ENCODE assay signal across 28 cellular contexts in the genomic region with DNA sequence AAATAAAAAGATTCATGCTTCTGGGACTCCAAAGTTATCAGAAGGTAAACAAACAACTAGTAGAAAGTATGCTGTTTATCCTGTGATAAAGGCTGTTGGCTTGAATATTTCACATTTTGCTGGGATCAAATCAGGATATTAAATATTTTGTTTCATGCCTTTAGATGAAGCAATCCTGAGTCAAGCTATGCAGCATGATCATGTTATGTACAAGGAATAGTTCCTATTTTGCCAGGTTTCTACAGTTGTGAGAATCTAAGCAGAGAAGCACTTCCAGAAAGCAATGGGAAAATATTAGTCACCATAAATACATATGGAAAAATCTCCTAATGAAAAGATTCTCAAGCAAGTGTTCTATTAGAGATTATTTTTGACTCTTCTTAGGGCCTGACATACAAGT.
"Had no signal": no experiment of that assay in that cellular context is flagged by ENCODE, and none has a peak within 500 bp of the region (broad histone marks: within the 10 kb centered on the region; RNA-seq: fewer than 3 reads in every experiment).

No MANE protein-coding gene starts in this region.

- H3K4me3 Mint-ChIP-seq: activated B cell treated with CpG ODN at 0.5 μM for 24 hours; activated CD8-positive, alpha-beta T cell treated with anti-CD3 and anti-CD28 coated beads for 36 hours; activated naive CD8-positive, alpha-beta T cell; activated T-cell treated with anti-CD3 and anti-CD28 coated beads, Interleukin-2, amount 50 U/mL, for 4 hours; activated T-helper 17 cell treated with anti-CD3 and anti-CD28 coated beads, Interleukin-2, amount 50 U/mL, for 72 hours; dendritic cell treated with granulocyte-macrophage colony-stimulating factor and Interleukin-4, amounts not matched to agents 40 ng/mL and 50 ng/mL, for 4 days; endodermal cell; nephron; stimulated activated naive B cell treated with anti-CD40 and anti-IgM and Interleukin-4, amounts not matched to agents 10 μg/mL and 1 μg/mL and 100 μg/mL, for 72 hours; T-helper 2 cell treated with Interferon-gamma antibody and Interleukin-4, amounts not matched to agents 5 μg/mL and 100 μg/mL, for 36 hours had no signal

- H3K4me1 ChIP-seq: adrenal gland, esophagus muscularis mucosa, gastroesophageal sphincter, pancreas, prostate gland, sigmoid colon, tibial nerve had no signal

- H3K4me1 Mint-ChIP-seq: activated B cell treated with CpG ODN at 0.5 μM for 24 hours; activated T-helper 17 cell treated with anti-CD3 and anti-CD28 coated beads, Interleukin-2, amount 50 U/mL, for 72 hours; nephron; stimulated activated naive B cell treated with anti-CD40 and anti-IgM and Interleukin-4, amounts not matched to agents 10 μg/mL and 1 μg/mL and 100 μg/mL, for 72 hours had no signal

- H2AFZ ChIP-seq: hepatocyte had no signal

- H3K27ac Mint-ChIP-seq: activated B cell treated with CpG ODN at 0.5 μM for 24 hours; activated CD8-positive, alpha-beta T cell treated with anti-CD3 and anti-CD28 coated beads for 36 hours; activated naive CD8-positive, alpha-beta T cell; activated T-helper 17 cell treated with anti-CD3 and anti-CD28 coated beads, Interleukin-2, amount 50 U/mL, for 72 hours; dendritic cell treated with granulocyte-macrophage colony-stimulating factor and Interleukin-4, amounts not matched to agents 40 ng/mL and 50 ng/mL, for 4 days; endodermal cell; nephron; stimulated activated naive B cell treated with anti-CD40 and anti-IgM and Interleukin-4, amounts not matched to agents 10 μg/mL and 1 μg/mL and 100 μg/mL, for 72 hours; T-helper 2 cell treated with Interferon-gamma antibody and Interleukin-4, amounts not matched to agents 5 μg/mL and 100 μg/mL, for 36 hours had no signal

- H3K36me3 Mint-ChIP-seq: activated naive CD8-positive, alpha-beta T cell; stimulated activated naive B cell treated with anti-CD40 and anti-IgM and Interleukin-4, amounts not matched to agents 10 μg/mL and 1 μg/mL and 100 μg/mL, for 72 hours had no signal

- H3K27ac ChIP-seq: adrenal gland, esophagus muscularis mucosa, gastroesophageal sphincter, neutrophil, pancreas, prostate gland, sigmoid colon, tibial nerve had no signal

- H3K9me3 Mint-ChIP-seq: dendritic cell treated with granulocyte-macrophage colony-stimulating factor and Interleukin-4, amounts not matched to agents 40 ng/mL and 50 ng/mL, for 4 days; endodermal cell had no signal

- ATAC-seq: activated CD8-positive, alpha-beta T cell treated with anti-CD3 and anti-CD28 coated beads for 36 hours; activated T-cell treated with anti-CD3 and anti-CD28 coated beads, Interleukin-2, amount 50 U/mL, for 4 hours; activated T-helper 17 cell treated with anti-CD3 and anti-CD28 coated beads, Interleukin-2, amount 50 U/mL, for 72 hours; gastroesophageal sphincter; left ventricle myocardium superior; pancreas; stimulated activated naive B cell treated with anti-CD40 and anti-IgM and Interleukin-4, amounts not matched to agents 10 μg/mL and 1 μg/mL and 100 μg/mL, for 72 hours had no signal

- H3K36me3 ChIP-seq: adrenal gland, esophagus muscularis mucosa, gastroesophageal sphincter, neutrophil, pancreas, prostate gland, sigmoid colon, tibial nerve had no signal

- H3K9me3 ChIP-seq: adrenal gland, esophagus muscularis mucosa, gastroesophageal sphincter, neutrophil, pancreas, prostate gland, sigmoid colon, tibial nerve had no signal

- H3K79me2 ChIP-seq: hepatocyte had no signal

- H3K4me3 ChIP-seq: adrenal gland, esophagus muscularis mucosa, gastroesophageal sphincter, hepatocyte, pancreas, prostate gland, sigmoid colon, smooth muscle cell, tibial nerve had no signal

- H3K27me3 ChIP-seq: adrenal gland, esophagus muscularis mucosa, gastroesophageal sphincter, hepatocyte, neutrophil, pancreas, sigmoid colon, tibial nerve had no signal

- H3K27me3 Mint-ChIP-seq: activated B cell treated with CpG ODN at 0.5 μM for 24 hours; activated CD8-positive, alpha-beta T cell treated with anti-CD3 and anti-CD28 coated beads for 36 hours; activated naive CD8-positive, alpha-beta T cell; activated T-helper 17 cell treated with anti-CD3 and anti-CD28 coated beads, Interleukin-2, amount 50 U/mL, for 72 hours; dendritic cell treated with granulocyte-macrophage colony-stimulating factor and Interleukin-4, amounts not matched to agents 40 ng/mL and 50 ng/mL, for 4 days; stimulated activated naive B cell treated with anti-CD40 and anti-IgM and Interleukin-4, amounts not matched to agents 10 μg/mL and 1 μg/mL and 100 μg/mL, for 72 hours had no signal

- FAIRE-seq: keratinocyte, pancreas had no signal

- DNase-seq: activated B cell treated with CpG ODN at 0.5 μM for 24 hours; activated CD4-positive, alpha-beta T cell treated with anti-CD3 and anti-CD28 coated beads, Interleukin-2, amount 50 U/mL, for 1 hour; activated CD8-positive, alpha-beta T cell treated with anti-CD3 and anti-CD28 coated beads for 36 hours; activated T-cell treated with anti-CD3 and anti-CD28 coated beads, Interleukin-2, amount 50 U/mL, for 4 hours; adrenal gland; aorta; central memory CD4-positive, alpha-beta T cell; endodermal cell; left cardiac atrium; left ventricle myocardium superior; pancreas; sigmoid colon; stimulated activated CD4-positive, alpha-beta T cell treated with anti-CD3 and anti-CD28 coated beads, Interleukin-1b, Interleukin-23, amount 100 ng/mL, for 48 hours; stimulated activated naive B cell treated with anti-CD40 and anti-IgM and Interleukin-4, amounts not matched to agents 10 μg/mL and 1 μg/mL and 100 μg/mL, for 72 hours; T-helper 1 cell had no signal

- H3K4me2 ChIP-seq: hepatocyte, smooth muscle cell had no signal
